In the genomic region with DNA sequence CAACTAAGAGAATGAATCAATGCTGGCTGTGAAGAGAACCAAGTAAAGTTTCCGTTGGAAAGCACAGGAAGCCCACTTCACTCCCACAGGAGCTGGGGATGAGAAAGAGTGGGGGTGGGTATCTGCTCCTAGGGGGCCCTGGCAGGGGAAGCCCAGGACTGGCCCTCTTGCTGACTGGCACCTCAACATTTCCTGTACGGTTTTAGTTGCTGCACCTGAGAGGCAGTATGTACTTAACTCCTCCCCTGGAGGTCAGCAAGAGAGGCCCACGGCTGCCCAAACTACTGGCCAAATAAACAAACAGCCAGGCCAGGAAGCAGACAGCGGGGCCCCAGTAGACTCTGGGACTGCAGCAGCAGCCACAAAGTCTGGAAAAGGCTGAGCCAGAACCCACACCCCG, we compare ENCODE assay signal across 1 cellular context.
TF ChIP-seq lines count a peak whose summit lies in the region.

No MANE protein-coding gene starts in this region.

TF ChIP-seq in GM23338, 12 proteins besides CTCF, POLR2A, EP300 and RAD21 (continued from another document):
- TF ChIP-seq, protein P1, sequence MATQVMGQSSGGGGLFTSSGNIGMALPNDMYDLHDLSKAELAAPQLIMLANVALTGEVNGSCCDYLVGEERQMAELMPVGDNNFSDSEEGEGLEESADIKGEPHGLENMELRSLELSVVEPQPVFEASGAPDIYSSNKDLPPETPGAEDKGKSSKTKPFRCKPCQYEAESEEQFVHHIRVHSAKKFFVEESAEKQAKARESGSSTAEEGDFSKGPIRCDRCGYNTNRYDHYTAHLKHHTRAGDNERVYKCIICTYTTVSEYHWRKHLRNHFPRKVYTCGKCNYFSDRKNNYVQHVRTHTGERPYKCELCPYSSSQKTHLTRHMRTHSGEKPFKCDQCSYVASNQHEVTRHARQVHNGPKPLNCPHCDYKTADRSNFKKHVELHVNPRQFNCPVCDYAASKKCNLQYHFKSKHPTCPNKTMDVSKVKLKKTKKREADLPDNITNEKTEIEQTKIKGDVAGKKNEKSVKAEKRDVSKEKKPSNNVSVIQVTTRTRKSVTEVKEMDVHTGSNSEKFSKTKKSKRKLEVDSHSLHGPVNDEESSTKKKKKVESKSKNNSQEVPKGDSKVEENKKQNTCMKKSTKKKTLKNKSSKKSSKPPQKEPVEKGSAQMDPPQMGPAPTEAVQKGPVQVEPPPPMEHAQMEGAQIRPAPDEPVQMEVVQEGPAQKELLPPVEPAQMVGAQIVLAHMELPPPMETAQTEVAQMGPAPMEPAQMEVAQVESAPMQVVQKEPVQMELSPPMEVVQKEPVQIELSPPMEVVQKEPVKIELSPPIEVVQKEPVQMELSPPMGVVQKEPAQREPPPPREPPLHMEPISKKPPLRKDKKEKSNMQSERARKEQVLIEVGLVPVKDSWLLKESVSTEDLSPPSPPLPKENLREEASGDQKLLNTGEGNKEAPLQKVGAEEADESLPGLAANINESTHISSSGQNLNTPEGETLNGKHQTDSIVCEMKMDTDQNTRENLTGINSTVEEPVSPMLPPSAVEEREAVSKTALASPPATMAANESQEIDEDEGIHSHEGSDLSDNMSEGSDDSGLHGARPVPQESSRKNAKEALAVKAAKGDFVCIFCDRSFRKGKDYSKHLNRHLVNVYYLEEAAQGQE (IDR thresholded peaks at IDR 0.05; ENCODE audit: unreplicated experiment): no peak
- TF ChIP-seq EZH2 (IDR thresholded peaks at IDR 0.05; ENCODE audit: low read depth, unreplicated experiment) (no peak), JUNB (IDR thresholded peaks at IDR 0.05; ENCODE audit: unreplicated experiment) (no peak)
- TF ChIP-seq, protein P2, sequence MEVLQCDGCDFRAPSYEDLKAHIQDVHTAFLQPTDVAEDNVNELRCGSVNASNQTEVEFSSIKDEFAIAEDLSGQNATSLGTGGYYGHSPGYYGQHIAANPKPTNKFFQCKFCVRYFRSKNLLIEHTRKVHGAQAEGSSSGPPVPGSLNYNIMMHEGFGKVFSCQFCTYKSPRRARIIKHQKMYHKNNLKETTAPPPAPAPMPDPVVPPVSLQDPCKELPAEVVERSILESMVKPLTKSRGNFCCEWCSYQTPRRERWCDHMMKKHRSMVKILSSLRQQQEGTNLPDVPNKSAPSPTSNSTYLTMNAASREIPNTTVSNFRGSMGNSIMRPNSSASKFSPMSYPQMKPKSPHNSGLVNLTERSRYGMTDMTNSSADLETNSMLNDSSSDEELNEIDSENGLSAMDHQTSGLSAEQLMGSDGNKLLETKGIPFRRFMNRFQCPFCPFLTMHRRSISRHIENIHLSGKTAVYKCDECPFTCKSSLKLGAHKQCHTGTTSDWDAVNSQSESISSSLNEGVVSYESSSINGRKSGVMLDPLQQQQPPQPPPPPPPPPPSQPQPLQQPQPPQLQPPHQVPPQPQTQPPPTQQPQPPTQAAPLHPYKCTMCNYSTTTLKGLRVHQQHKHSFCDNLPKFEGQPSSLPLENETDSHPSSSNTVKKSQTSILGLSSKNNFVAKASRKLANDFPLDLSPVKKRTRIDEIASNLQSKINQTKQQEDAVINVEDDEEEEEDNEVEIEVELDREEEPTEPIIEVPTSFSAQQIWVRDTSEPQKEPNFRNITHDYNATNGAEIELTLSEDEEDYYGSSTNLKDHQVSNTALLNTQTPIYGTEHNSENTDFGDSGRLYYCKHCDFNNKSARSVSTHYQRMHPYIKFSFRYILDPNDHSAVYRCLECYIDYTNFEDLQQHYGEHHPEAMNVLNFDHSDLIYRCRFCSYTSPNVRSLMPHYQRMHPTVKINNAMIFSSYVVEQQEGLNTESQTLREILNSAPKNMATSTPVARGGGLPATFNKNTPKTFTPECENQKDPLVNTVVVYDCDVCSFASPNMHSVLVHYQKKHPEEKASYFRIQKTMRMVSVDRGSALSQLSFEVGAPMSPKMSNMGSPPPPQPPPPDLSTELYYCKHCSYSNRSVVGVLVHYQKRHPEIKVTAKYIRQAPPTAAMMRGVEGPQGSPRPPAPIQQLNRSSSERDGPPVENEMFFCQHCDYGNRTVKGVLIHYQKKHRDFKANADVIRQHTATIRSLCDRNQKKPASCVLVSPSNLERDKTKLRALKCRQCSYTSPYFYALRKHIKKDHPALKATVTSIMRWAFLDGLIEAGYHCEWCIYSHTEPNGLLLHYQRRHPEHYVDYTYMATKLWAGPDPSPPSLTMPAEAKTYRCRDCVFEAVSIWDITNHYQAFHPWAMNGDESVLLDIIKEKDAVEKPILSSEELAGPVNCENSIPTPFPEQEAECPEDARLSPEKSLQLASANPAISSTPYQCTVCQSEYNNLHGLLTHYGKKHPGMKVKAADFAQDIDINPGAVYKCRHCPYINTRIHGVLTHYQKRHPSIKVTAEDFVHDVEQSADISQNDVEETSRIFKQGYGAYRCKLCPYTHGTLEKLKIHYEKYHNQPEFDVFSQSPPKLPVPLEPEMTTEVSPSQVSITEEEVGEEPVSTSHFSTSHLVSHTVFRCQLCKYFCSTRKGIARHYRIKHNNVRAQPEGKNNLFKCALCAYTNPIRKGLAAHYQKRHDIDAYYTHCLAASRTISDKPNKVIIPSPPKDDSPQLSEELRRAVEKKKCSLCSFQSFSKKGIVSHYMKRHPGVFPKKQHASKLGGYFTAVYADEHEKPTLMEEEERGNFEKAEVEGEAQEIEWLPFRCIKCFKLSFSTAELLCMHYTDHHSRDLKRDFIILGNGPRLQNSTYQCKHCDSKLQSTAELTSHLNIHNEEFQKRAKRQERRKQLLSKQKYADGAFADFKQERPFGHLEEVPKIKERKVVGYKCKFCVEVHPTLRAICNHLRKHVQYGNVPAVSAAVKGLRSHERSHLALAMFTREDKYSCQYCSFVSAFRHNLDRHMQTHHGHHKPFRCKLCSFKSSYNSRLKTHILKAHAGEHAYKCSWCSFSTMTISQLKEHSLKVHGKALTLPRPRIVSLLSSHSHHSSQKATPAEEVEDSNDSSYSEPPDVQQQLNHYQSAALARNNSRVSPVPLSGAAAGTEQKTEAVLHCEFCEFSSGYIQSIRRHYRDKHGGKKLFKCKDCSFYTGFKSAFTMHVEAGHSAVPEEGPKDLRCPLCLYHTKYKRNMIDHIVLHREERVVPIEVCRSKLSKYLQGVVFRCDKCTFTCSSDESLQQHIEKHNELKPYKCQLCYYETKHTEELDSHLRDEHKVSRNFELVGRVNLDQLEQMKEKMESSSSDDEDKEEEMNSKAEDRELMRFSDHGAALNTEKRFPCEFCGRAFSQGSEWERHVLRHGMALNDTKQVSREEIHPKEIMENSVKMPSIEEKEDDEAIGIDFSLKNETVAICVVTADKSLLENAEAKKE (CRISPR knock-in tag; IDR thresholded peaks at IDR 0.05): no peak
